Comparison of ENCODE assay signal across 31 cellular contexts in genomic region chr16:78489631-78490030, GRCh38.
"Had no signal": no experiment of that assay in that cellular context is flagged by ENCODE, and none has a peak within 500 bp of the region (broad histone marks: within the 10 kb centered on the region; RNA-seq: fewer than 3 reads in every experiment).

No MANE protein-coding gene starts in this region.

- H3K27ac ChIP-seq: adrenal gland, body of pancreas, epithelial cell of prostate, esophagus squamous epithelium, gastroesophageal sphincter, WERI-Rb-1 had no signal

- H3K36me3 ChIP-seq: adrenal gland, esophagus squamous epithelium, gastroesophageal sphincter, WERI-Rb-1 had no signal

- H3K9me3 ChIP-seq: adrenal gland, body of pancreas, esophagus squamous epithelium, gastroesophageal sphincter had no signal

- H3K4me1 ChIP-seq: adrenal gland, body of pancreas, esophagus squamous epithelium, gastroesophageal sphincter had no signal

- H3K4me1 Mint-ChIP-seq: activated B cell treated with CpG ODN at 0.5 μM for 24 hours; activated naive CD4-positive, alpha-beta T cell treated with anti-CD3 and anti-CD28 coated beads, Interleukin-2, amount 50 U/mL, for 24 hours; activated naive CD8-positive, alpha-beta T cell treated with anti-CD3 and anti-CD28 coated beads for 36 hours; activated naive CD8-positive, alpha-beta T cell treated with anti-CD3 and anti-CD28 coated beads, Interleukin-2, amount 50 U/mL, for 24 hours had no signal

- ATAC-seq: activated CD4-positive, CD25-positive, alpha-beta regulatory T cell treated with anti-CD3 and anti-CD28 coated beads, Interleukin-2, amount 50 U/mL, for 24 hours; activated CD8-positive, alpha-beta T cell treated with anti-CD3 and anti-CD28 coated beads for 36 hours; activated naive CD8-positive, alpha-beta T cell treated with anti-CD3 and anti-CD28 coated beads, Interleukin-2, amount 50 U/mL, for 24 hours; activated T-cell treated with anti-CD3 and anti-CD28 coated beads, Interleukin-2, amount 50 U/mL, for 4 hours; body of pancreas; gastroesophageal sphincter; T-helper 17 cell had no signal

- H3K27me3 Mint-ChIP-seq: activated B cell treated with CpG ODN at 0.5 μM for 24 hours; activated CD8-positive, alpha-beta T cell treated with anti-CD3 and anti-CD28 coated beads for 36 hours; activated naive CD4-positive, alpha-beta T cell treated with anti-CD3 and anti-CD28 coated beads, Interleukin-2, amount 50 U/mL, for 24 hours; activated naive CD8-positive, alpha-beta T cell treated with anti-CD3 and anti-CD28 coated beads for 36 hours; activated naive CD8-positive, alpha-beta T cell treated with anti-CD3 and anti-CD28 coated beads, Interleukin-2, amount 50 U/mL, for 24 hours; T-helper 17 cell had no signal

- H3K4me3 Mint-ChIP-seq: activated B cell treated with CpG ODN at 0.5 μM for 24 hours; activated CD8-positive, alpha-beta T cell treated with anti-CD3 and anti-CD28 coated beads for 36 hours; activated naive CD4-positive, alpha-beta T cell treated with anti-CD3 and anti-CD28 coated beads for 36 hours; activated naive CD4-positive, alpha-beta T cell treated with anti-CD3 and anti-CD28 coated beads, Interleukin-2, amount 50 U/mL, for 24 hours; activated naive CD8-positive, alpha-beta T cell treated with anti-CD3 and anti-CD28 coated beads for 36 hours; activated naive CD8-positive, alpha-beta T cell treated with anti-CD3 and anti-CD28 coated beads, Interleukin-2, amount 50 U/mL, for 24 hours; activated T-cell treated with anti-CD3 and anti-CD28 coated beads, Interleukin-2, amount 50 U/mL, for 4 hours; activated T-helper 1 cell treated with anti-CD3 and anti-CD28 coated beads, Interleukin-12 subunit alpha, Interleukin-12 subunit beta, Interleukin-2, Interleukin-4 antibody, amounts not matched to agents 30 ng/mL and 10 ng/mL and 1 ng/mL, durations not matched to agents 14 hours and 24 hours and 36 hours; T-helper 17 cell; T-helper 2 cell treated with Interferon-gamma antibody and Interleukin-4, amounts not matched to agents 5 μg/mL and 100 μg/mL, for 36 hours had no signal

- H3K4me3 ChIP-seq: adrenal gland, body of pancreas, esophagus squamous epithelium, gastroesophageal sphincter had no signal

- H3K27ac Mint-ChIP-seq: activated B cell treated with CpG ODN at 0.5 μM for 24 hours; activated CD8-positive, alpha-beta T cell treated with anti-CD3 and anti-CD28 coated beads for 36 hours; activated naive CD4-positive, alpha-beta T cell treated with anti-CD3 and anti-CD28 coated beads for 36 hours; activated naive CD4-positive, alpha-beta T cell treated with anti-CD3 and anti-CD28 coated beads, Interleukin-2, amount 50 U/mL, for 24 hours; activated naive CD8-positive, alpha-beta T cell treated with anti-CD3 and anti-CD28 coated beads for 36 hours; activated naive CD8-positive, alpha-beta T cell treated with anti-CD3 and anti-CD28 coated beads, Interleukin-2, amount 50 U/mL, for 24 hours; activated T-helper 1 cell treated with anti-CD3 and anti-CD28 coated beads, Interleukin-12 subunit alpha, Interleukin-12 subunit beta, Interleukin-2, Interleukin-4 antibody, amounts not matched to agents 30 ng/mL and 10 ng/mL and 1 ng/mL, durations not matched to agents 14 hours and 24 hours and 36 hours; activated T-helper 2 cell treated with anti-CD3 and anti-CD28 coated beads, Interferon-gamma antibody, Interleukin-2, Interleukin-4, amounts not matched to agents 10 μg/mL and 5 μg/mL and 100 μg/mL, durations not matched to agents 14 hours and 24 hours and 36 hours; T-helper 17 cell; T-helper 2 cell treated with Interferon-gamma antibody and Interleukin-4, amounts not matched to agents 5 μg/mL and 100 μg/mL, for 36 hours had no signal

- H3K27me3 ChIP-seq: adrenal gland, body of pancreas, esophagus squamous epithelium, gastroesophageal sphincter had no signal

- H3K9me3 Mint-ChIP-seq: activated B cell treated with CpG ODN at 0.5 μM for 24 hours; activated CD8-positive, alpha-beta T cell treated with anti-CD3 and anti-CD28 coated beads for 36 hours; activated naive CD4-positive, alpha-beta T cell treated with anti-CD3 and anti-CD28 coated beads for 36 hours; activated naive CD4-positive, alpha-beta T cell treated with anti-CD3 and anti-CD28 coated beads, Interleukin-2, amount 50 U/mL, for 24 hours; activated naive CD8-positive, alpha-beta T cell treated with anti-CD3 and anti-CD28 coated beads for 36 hours; activated naive CD8-positive, alpha-beta T cell treated with anti-CD3 and anti-CD28 coated beads, Interleukin-2, amount 50 U/mL, for 24 hours; activated T-cell treated with anti-CD3 and anti-CD28 coated beads, Interleukin-2, amount 50 U/mL, for 4 hours; activated T-helper 1 cell treated with anti-CD3 and anti-CD28 coated beads, Interleukin-12 subunit alpha, Interleukin-12 subunit beta, Interleukin-2, Interleukin-4 antibody, amounts not matched to agents 30 ng/mL and 10 ng/mL and 1 ng/mL, durations not matched to agents 14 hours and 24 hours and 36 hours; activated T-helper 2 cell treated with anti-CD3 and anti-CD28 coated beads, Interferon-gamma antibody, Interleukin-2, Interleukin-4, amounts not matched to agents 10 μg/mL and 5 μg/mL and 100 μg/mL, durations not matched to agents 14 hours and 24 hours and 36 hours; T-helper 2 cell treated with Interferon-gamma antibody and Interleukin-4, amounts not matched to agents 5 μg/mL and 100 μg/mL, for 36 hours had no signal

- DNase-seq: activated B cell treated with CpG ODN at 0.5 μM for 24 hours; activated CD4-positive, alpha-beta T cell treated with anti-CD3 and anti-CD28 coated beads for 48 hours; activated CD4-positive, alpha-beta T cell treated with anti-CD3 and anti-CD28 coated beads, Interleukin-2, amount 50 U/mL, for 1 hour; activated CD4-positive, alpha-beta T cell treated with anti-CD3 and anti-CD28 coated beads, Interleukin-2, amount 50 U/mL, for 48 hours; activated CD8-positive, alpha-beta memory T cell treated with anti-CD3 and anti-CD28 coated beads for 24 hours; activated CD8-positive, alpha-beta T cell treated with anti-CD3 and anti-CD28 coated beads for 36 hours; activated effector memory CD4-positive, alpha-beta T cell treated with anti-CD3 and anti-CD28 coated beads, Interleukin-2, amount 50 U/mL, for 16 hours; activated naive CD4-positive, alpha-beta T cell treated with anti-CD3 and anti-CD28 coated beads for 36 hours; activated naive CD8-positive, alpha-beta T cell treated with anti-CD3 and anti-CD28 coated beads for 36 hours; activated naive CD8-positive, alpha-beta T cell treated with anti-CD3 and anti-CD28 coated beads, Interleukin-2, amount 50 U/mL, for 24 hours; activated T-cell treated with anti-CD3 and anti-CD28 coated beads, Interleukin-2, amount 50 U/mL, for 4 hours; adrenal gland; amygdala; aorta; body of pancreas; cortex of kidney; dermis blood vessel endothelial cell; effector CD8-positive, alpha-beta T cell; esophagus squamous epithelium; foreskin melanocyte; T-helper 1 cell; T-helper 17 cell; T1000 had no signal
